In genomic region chr11:34251640-34251980, GRCh38 we compare ENCODE assay signal across 9 cellular contexts.
A peak's percentile ranks its signal among the peaks of the same experiment; 100 is the strongest.
DNase-seq lines count a peak whose midpoint lies in the region; ATAC-seq, FAIRE-seq and TF ChIP-seq lines count a peak whose summit lies in the region.
"Had no signal": no experiment of that assay in that cellular context is flagged by ENCODE, and none has a peak within 500 bp of the region (broad histone marks: within the 10 kb centered on the region; RNA-seq: fewer than 3 reads in every experiment).

No MANE protein-coding gene starts in this region.

- peak overlapping the region; percentile 54; the same call in 1 of the 2 replicates for H3K4me2 ChIP-seq in OCI-LY7 (ENCODE audit: low read length)

- no TSS peak for BruUV-seq in OCI-LY7 (replicated peaks; lab: Mats Ljungman, UMichigan)

- H4K20me1 ChIP-seq in OCI-LY7 (ENCODE audit: insufficient read depth, low read length): no peaks in the 10 kb centered on the region

- no peak for DNase-seq in CD14-positive monocyte (ENCODE audit: low spot score)
- DNase-seq in OCI-LY7 (ENCODE audit: low spot score): no peak
- peak; percentile 4 for DNase-seq in dermis blood vessel endothelial cell
- DNase-seq in NAMALWA (ENCODE audit: low spot score): no peak
- no peak for DNase-seq in middle frontal gyrus (ENCODE audit: extremely low spot score, low spot score)
- no peak for DNase-seq in RCC 7860 (ENCODE audit: low spot score)

- no peaks in the 10 kb centered on the region for H3K9me2 ChIP-seq in OCI-LY7 (ENCODE audit: insufficient read depth, low read length)

- H3K27me3 Mint-ChIP-seq in CD14-positive monocyte (ENCODE audit: low read depth in 3 of 3): peaks cover 0 to 2% (median 2%) of the 10 kb centered on the region in 3 donors

- no peaks in the 10 kb centered on the region for H3K9me3 ChIP-seq in OCI-LY7 (ENCODE audit: low read length)
- no peaks in the 10 kb centered on the region for H3K9me3 ChIP-seq in neutrophil

- H3K9me3 Mint-ChIP-seq in CD14-positive monocyte: no peaks in the 10 kb centered on the region
- H3K9me3 Mint-ChIP-seq: endodermal cell had no signal

- peak overlapping the region; percentile 54 to 72 for H3K4me3 Mint-ChIP-seq in CD14-positive monocyte
- H3K4me3 Mint-ChIP-seq: endodermal cell had no signal

- H3K79me2 ChIP-seq in OCI-LY7 (ENCODE audit: insufficient read depth, low read depth, low read length): no peaks in the 10 kb centered on the region

- H2AFZ ChIP-seq in OCI-LY7 (ENCODE audit: low read length): no peak overlapping the region

- ATAC-seq in GM18870 (IDR thresholded peaks at IDR 0.05; ENCODE audit: unreplicated experiment): no peak

- CTCF ChIA-PET in OCI-LY7 (lab: Charles Lee; ENCODE audit: unreplicated experiment): no interaction called here

- no peak for FAIRE-seq in RCC 7860 (lab: Jason Lieb, UNC)

- intact Hi-C loops in CD14-positive monocyte (cut with micrococcal nuclease): loop anchor here (5.0 to 10.0 kb wide), 3 partner anchors 53 to 106 kb away; partner anchors contain the start of gene ABTB2 (in 2 of the 2)
- intact Hi-C loops in OCI-LY7 (cut with micrococcal nuclease; ENCODE audit: unreplicated experiment): no loop called here

- no peaks in the 10 kb centered on the region for H3K27me3 ChIP-seq in neutrophil

- TF ChIP-seq CTCF in CD14-positive monocyte (IDR thresholded peaks at IDR 0.05) (no peak), OCI-LY7 (conservative IDR thresholded peaks at IDR 0.05; ENCODE audit: low read length) (no peak), neutrophil (IDR thresholded peaks at IDR 0.05) (no peak)

- H3K36me3 Mint-ChIP-seq in CD14-positive monocyte: peaks cover 0 to 2% of the 10 kb centered on the region in 2 donors

- H3K27ac Mint-ChIP-seq in CD14-positive monocyte: peak overlapping the region; percentile 48 to 95 (median 87)
- H3K27ac Mint-ChIP-seq: endodermal cell had no signal

- no peak overlapping the region for H3K4me3 ChIP-seq in OCI-LY7 (ENCODE audit: low read depth, low read length, poor library complexity, severe bottlenecking)
- peak overlapping the region; percentile 23 to 47 for H3K4me3 ChIP-seq in neutrophil (ENCODE audit: low read depth in 1 of 2, low read length in 1 of 2)

- peaks cover 8% of the 10 kb centered on the region for H3K4me1 ChIP-seq in OCI-LY7 (ENCODE audit: insufficient read depth, low read length, poor library complexity, severe bottlenecking)
- H3K4me1 ChIP-seq in neutrophil (ENCODE audit: control insufficient read depth in 1 of 2, insufficient read depth in 1 of 2, low read depth in 1 of 2, low read length in 1 of 2): peaks cover 30 to 43% of the 10 kb centered on the region in 2 experiments

- no peaks in the 10 kb centered on the region for H3K36me3 ChIP-seq in OCI-LY7 (ENCODE audit: insufficient read depth, low read length)
- no peaks in the 10 kb centered on the region for H3K36me3 ChIP-seq in neutrophil

- POLR2A ChIA-PET in OCI-LY7 (lab: Charles Lee): interaction anchor here (0.5 to 0.6 kb wide), 2 partner anchors 26 to 145 kb away, joined by 3 to 4 read pairs; no protein-coding TSS in a partner anchor

- H3K27ac ChIP-seq in OCI-LY7 (ENCODE audit: low read depth, low read length, poor library complexity, severe bottlenecking): no peak overlapping the region
- H3K27ac ChIP-seq in neutrophil: no peak overlapping the region

- H3K4me1 Mint-ChIP-seq in CD14-positive monocyte: peaks cover 33% of the 10 kb centered on the region
